In genomic region chr1:113247355-113247754, GRCh38 we compare ENCODE assay signal across 18 cellular contexts.
"Had no signal": no experiment of that assay in that cellular context is flagged by ENCODE, and none has a peak within 500 bp of the region (broad histone marks: within the 10 kb centered on the region; RNA-seq: fewer than 3 reads in every experiment).

No MANE protein-coding gene starts in this region.

- FAIRE-seq: TTC549 had no signal

- H3K27ac Mint-ChIP-seq: activated naive CD8-positive, alpha-beta T cell; activated T-cell treated with anti-CD3 and anti-CD28 coated beads, Interleukin-2, amount 50 U/mL, for 24 hours; naive thymus-derived CD8-positive, alpha-beta T cell had no signal

- ATAC-seq: gastrocnemius medialis; naive thymus-derived CD8-positive, alpha-beta T cell; psoas muscle; sciatic nerve had no signal

- H3K9me3 Mint-ChIP-seq: activated T-cell treated with anti-CD3 and anti-CD28 coated beads, Interleukin-2, amount 50 U/mL, for 24 hours; naive thymus-derived CD8-positive, alpha-beta T cell had no signal

- DNase-seq: activated CD4-positive, alpha-beta T cell treated with anti-CD3 and anti-CD28 coated beads, Interleukin-2, amount 50 U/mL, for 4 hours; activated effector memory CD4-positive, alpha-beta T cell treated with anti-CD3 and anti-CD28 coated beads, Interleukin-2, amount 50 U/mL, for 16 hours; activated T-cell treated with anti-CD3 and anti-CD28 coated beads, Interleukin-2, amount 50 U/mL, for 24 hours; amygdala; dorsolateral prefrontal cortex; gastrocnemius medialis; kidney glomerular epithelial cell; lower lobe of right lung; naive thymus-derived CD8-positive, alpha-beta T cell; nucleus accumbens; psoas muscle; stimulated activated CD4-positive, alpha-beta T cell treated with anti-CD3 and anti-CD28 coated beads, Interleukin-12 subunit alpha, Interleukin-12 subunit beta, amount 100 ng/mL, for 4 hours; stimulated activated naive CD4-positive, alpha-beta T cell; T-helper 2 cell; uterus had no signal

- H3K4me1 Mint-ChIP-seq: naive thymus-derived CD8-positive, alpha-beta T cell had no signal

- H3K4me3 ChIP-seq: dorsolateral prefrontal cortex, gastrocnemius medialis, lower lobe of right lung, psoas muscle, uterus had no signal

- H3K9me3 ChIP-seq: gastrocnemius medialis, lower lobe of right lung, psoas muscle, uterus had no signal

- H3K27me3 ChIP-seq: dorsolateral prefrontal cortex, gastrocnemius medialis, uterus had no signal

- H3K36me3 Mint-ChIP-seq: activated naive CD8-positive, alpha-beta T cell; naive thymus-derived CD8-positive, alpha-beta T cell had no signal

- H3K27ac ChIP-seq: dorsolateral prefrontal cortex, gastrocnemius medialis, lower lobe of right lung, psoas muscle, uterus had no signal

- H3K4me1 ChIP-seq: gastrocnemius medialis, lower lobe of right lung, psoas muscle, uterus had no signal

- H3K36me3 ChIP-seq: gastrocnemius medialis, lower lobe of right lung, uterus had no signal

- H3K4me3 Mint-ChIP-seq: activated naive CD8-positive, alpha-beta T cell; activated T-cell treated with anti-CD3 and anti-CD28 coated beads, Interleukin-2, amount 50 U/mL, for 24 hours; naive thymus-derived CD8-positive, alpha-beta T cell had no signal
